ENCODE assay signal across 9 cellular contexts in genomic region chr2:142989276-142990204, GRCh38.
DNase-seq lines count a peak whose midpoint lies in the region; ATAC-seq and TF ChIP-seq lines count a peak whose summit lies in the region.
"Had no signal": no experiment of that assay in that cellular context is flagged by ENCODE, and none has a peak within 500 bp of the region (broad histone marks: within the 10 kb centered on the region; RNA-seq: fewer than 3 reads in every experiment).

No MANE protein-coding gene starts in this region.

- ATAC-seq in GM18498 (IDR thresholded peaks at IDR 0.05; ENCODE audit: unreplicated experiment) (peak; percentile 68), HG02870 (IDR thresholded peaks at IDR 0.05; ENCODE audit: unreplicated experiment) (peak; percentile 68), memory B cell (ENCODE audit: low read depth) (peak; percentile 39), GM18519 (IDR thresholded peaks at IDR 0.05; ENCODE audit: low FRiP score, unreplicated experiment) (no peak)

- H3K4me1 Mint-ChIP-seq in brain, result peaks cover 9% of the 10 kb centered on the region
- H3K4me1 Mint-ChIP-seq in memory B cell, result no peaks in the 10 kb centered on the region

- no peak overlapping the region for H3K4me3 Mint-ChIP-seq in brain
- H3K4me3 Mint-ChIP-seq in memory B cell, result no peak overlapping the region
- H3K4me3 Mint-ChIP-seq: IgD-negative memory B cell had no signal

- peak; percentile 47 for TF ChIP-seq CTCF in AG09319 (IDR thresholded peaks at IDR 0.05; ENCODE audit: low read depth, low read length)
- TF ChIP-seq CTCF in brain (conservative IDR thresholded peaks at IDR 0.05), result peak; percentile 63 to 76

- DNase-seq in AG09319 (ENCODE audit: extremely low read depth, low read depth) (peak; percentile 27), NCI-H2171 treated with DMSO at 0.1 percent for 48 hours (lab: John Stamatoyannopoulos, UW) (peak; percentile 77), memory B cell (ENCODE audit: low spot score in 2 of 2) (no peak), anterior cingulate cortex (lab: John Stamatoyannopoulos, UW) (no peak)

- H3K27me3 Mint-ChIP-seq in brain (no peaks in the 10 kb centered on the region), memory B cell (no peaks in the 10 kb centered on the region)
- H3K27me3 Mint-ChIP-seq: IgD-negative memory B cell had no signal

- H3K36me3 Mint-ChIP-seq in brain (no peaks in the 10 kb centered on the region), memory B cell (peaks cover 5% of the 10 kb centered on the region)

- H3K9me3 Mint-ChIP-seq in brain (peaks cover 0 to 2% (median 0%) of the 10 kb centered on the region in 5 experiments), memory B cell (no peaks in the 10 kb centered on the region)
- H3K9me3 Mint-ChIP-seq: IgD-negative memory B cell had no signal

- H3K27ac Mint-ChIP-seq in brain, result no peak overlapping the region
- peak overlapping the region; percentile 75 for H3K27ac Mint-ChIP-seq in memory B cell
- H3K27ac Mint-ChIP-seq: IgD-negative memory B cell had no signal

Comparison
In these comparisons a context has a peak if more than half of its experiments do, and no peak if none do; other contexts are left out.
1. DNase-seq: peak in AG09319 (single experiment) and NCI-H2171 treated with DMSO at 0.1 percent for 48 hours (single experiment); none in memory B cell (0 of 2) and anterior cingulate cortex (0 of 58).